1 cellular context compared by ENCODE assay signal in the genomic region with DNA sequence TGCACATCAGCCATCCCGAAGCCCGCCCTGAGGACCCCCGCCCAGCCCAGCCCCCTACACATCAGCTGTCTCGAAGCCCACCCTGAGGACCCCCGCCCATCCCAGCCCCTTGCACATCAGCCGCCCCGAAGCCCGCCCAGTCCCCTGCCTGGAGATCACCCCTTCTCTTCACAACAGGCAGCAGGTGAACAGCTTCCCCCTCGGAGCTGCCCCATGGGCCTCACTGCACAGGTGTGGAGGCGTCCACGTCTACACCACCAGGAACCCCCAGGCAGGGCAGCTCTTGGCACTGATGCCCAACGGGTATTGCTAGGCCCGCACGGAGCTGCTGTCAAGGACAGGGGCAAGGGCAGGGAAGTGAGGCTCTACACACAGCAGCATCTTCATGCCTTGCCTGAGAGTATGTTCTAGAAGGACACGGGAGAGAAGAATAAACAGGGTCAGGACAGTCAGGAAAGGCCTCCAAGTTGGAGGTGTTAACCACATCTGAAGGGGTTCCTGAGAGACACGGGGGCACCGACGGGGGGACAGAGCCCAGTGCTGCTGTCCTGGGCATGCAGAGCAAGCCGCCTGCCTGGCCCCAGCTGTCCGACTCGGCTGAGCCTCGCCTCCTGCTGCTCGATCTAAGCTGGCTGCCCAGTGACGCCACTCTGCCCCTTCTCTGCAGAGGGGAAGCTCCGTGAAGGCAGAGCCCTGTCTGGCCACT.
TF ChIP-seq lines count a peak whose summit lies in the region.

No MANE protein-coding gene starts in this region.

TF ChIP-seq in HepG2, 621 proteins besides CTCF, POLR2A, EP300 and RAD21 (continued from another document):
- TF ChIP-seq, protein P1, sequence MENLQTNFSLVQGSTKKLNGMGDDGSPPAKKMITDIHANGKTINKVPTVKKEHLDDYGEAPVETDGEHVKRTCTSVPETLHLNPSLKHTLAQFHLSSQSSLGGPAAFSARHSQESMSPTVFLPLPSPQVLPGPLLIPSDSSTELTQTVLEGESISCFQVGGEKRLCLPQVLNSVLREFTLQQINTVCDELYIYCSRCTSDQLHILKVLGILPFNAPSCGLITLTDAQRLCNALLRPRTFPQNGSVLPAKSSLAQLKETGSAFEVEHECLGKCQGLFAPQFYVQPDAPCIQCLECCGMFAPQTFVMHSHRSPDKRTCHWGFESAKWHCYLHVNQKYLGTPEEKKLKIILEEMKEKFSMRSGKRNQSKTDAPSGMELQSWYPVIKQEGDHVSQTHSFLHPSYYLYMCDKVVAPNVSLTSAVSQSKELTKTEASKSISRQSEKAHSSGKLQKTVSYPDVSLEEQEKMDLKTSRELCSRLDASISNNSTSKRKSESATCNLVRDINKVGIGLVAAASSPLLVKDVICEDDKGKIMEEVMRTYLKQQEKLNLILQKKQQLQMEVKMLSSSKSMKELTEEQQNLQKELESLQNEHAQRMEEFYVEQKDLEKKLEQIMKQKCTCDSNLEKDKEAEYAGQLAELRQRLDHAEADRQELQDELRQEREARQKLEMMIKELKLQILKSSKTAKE (CRISPR knock-in tag; IDR thresholded peaks at IDR 0.05; ENCODE audit: borderline replicate concordance): no peak
- no peak for TF ChIP-seq MYC (CRISPR knock-in tag; IDR thresholded peaks at IDR 0.05; ENCODE audit: borderline replicate concordance)
TF ChIP-seq in HepG2: peak in this region for 2.
